ENCODE assay signal across 16 cellular contexts in genomic region chr14:69665596-69665995, GRCh38. TPM values are rescaled to one million over a fixed set of nuclear protein-coding genes. Genes with fewer than 3 reads are reported as not detected.
DNase-seq lines count a peak whose midpoint lies in the region; ATAC-seq and TF ChIP-seq lines count a peak whose summit lies in the region.
"Had no signal": no experiment of that assay in that cellular context is flagged by ENCODE, and none has a peak within 500 bp of the region (broad histone marks: within the 10 kb centered on the region; RNA-seq: fewer than 3 reads in every experiment).

No MANE protein-coding gene starts in this region.

- intact Hi-C loops in gastrocnemius medialis (cut with DNase I; ENCODE audit: low total_unique reads), result no loop called here

- DNase-seq in CD4-positive, CD25-positive, alpha-beta regulatory T cell, result no peak
- DNase-seq in gastrocnemius medialis (no peak), NCI-H82 (lab: John Stamatoyannopoulos, UW) (no peak), NCI-H446 (lab: John Stamatoyannopoulos, UW) (no peak), HAP-1 (ENCODE audit: low spot score in 2 of 2) (no peak), COR-L47 (lab: John Stamatoyannopoulos, UW) (no peak)
- DNase-seq: NCI-H1048; NCI-H526; stimulated activated CD4-positive, alpha-beta T cell treated with anti-CD3 and anti-CD28 coated beads, Interleukin-2, amount 100 ng/mL, for 24 hours had no signal

- H3K4me1 ChIP-seq in CD4-positive, CD25-positive, alpha-beta regulatory T cell (ENCODE audit: control insufficient read depth, insufficient read depth, low read length, poor library complexity, severe bottlenecking), result peaks cover 54% of the 10 kb centered on the region
- H3K4me1 ChIP-seq in gastroesophageal sphincter (peaks cover 17 to 95% (median 73%) of the 10 kb centered on the region in 3 donors), gastrocnemius medialis (peaks cover 78 to 79% of the 10 kb centered on the region in 2 donors), HAP-1 (peaks cover 22% of the 10 kb centered on the region)

- TF ChIP-seq CTCF in gastroesophageal sphincter (IDR thresholded peaks at IDR 0.05) (no peak), gastrocnemius medialis (IDR thresholded peaks at IDR 0.05 in 4 of 5, conservative IDR thresholded peaks at IDR 0.05 in 1 of 5) (no peak)

- in situ Hi-C loops in gastrocnemius medialis (cut with MboI; ENCODE audit: low sequenced_read_pairs in 4 of 4) (no loop called here), HAP-1 (cut with MboI; ENCODE audit: low sequenced_read_pairs) (no loop called here)

- peaks cover 27% of the 10 kb centered on the region for H3K36me3 Mint-ChIP-seq in CD4-positive, CD25-positive, alpha-beta regulatory T cell
- H3K36me3 Mint-ChIP-seq in IgD-negative memory B cell, result peaks cover 7% of the 10 kb centered on the region
- H3K36me3 Mint-ChIP-seq: WTC11 had no signal

- no peak overlapping the region for H3K4me3 ChIP-seq in CD4-positive, CD25-positive, alpha-beta regulatory T cell (ENCODE audit: low read depth, low read length)
- H3K4me3 ChIP-seq in gastroesophageal sphincter (no peak overlapping the region), gastrocnemius medialis (no peak overlapping the region), HAP-1 (no peak overlapping the region)
- H3K4me3 ChIP-seq: SJSA1 had no signal

- peaks cover 9% of the 10 kb centered on the region for H3K36me3 ChIP-seq in CD4-positive, CD25-positive, alpha-beta regulatory T cell (ENCODE audit: control insufficient read depth, insufficient read depth, low read length)
- H3K36me3 ChIP-seq in gastroesophageal sphincter (no peaks in the 10 kb centered on the region), gastrocnemius medialis (no peaks in the 10 kb centered on the region), HAP-1 (replicated peaks) (no peaks in the 10 kb centered on the region)
- H3K36me3 ChIP-seq: SJSA1 had no signal

- peaks cover 4% of the 10 kb centered on the region for H3K27me3 Mint-ChIP-seq in CD4-positive, CD25-positive, alpha-beta regulatory T cell
- peaks cover 3% of the 10 kb centered on the region for H3K27me3 Mint-ChIP-seq in IgD-negative memory B cell

- peak overlapping the region; percentile 76 to 84 (median 83) for H3K27ac Mint-ChIP-seq in CD4-positive, CD25-positive, alpha-beta regulatory T cell
- H3K27ac Mint-ChIP-seq in IgD-negative memory B cell, result peak overlapping the region; percentile 5 to 89 (median 71)
- H3K27ac Mint-ChIP-seq: WTC11 had no signal

- peaks cover 31 to 94% (median 79%) of the 10 kb centered on the region in 4 donors for H3K4me1 Mint-ChIP-seq in CD4-positive, CD25-positive, alpha-beta regulatory T cell
- peaks cover 65 to 78% (median 65%) of the 10 kb centered on the region in 3 donors for H3K4me1 Mint-ChIP-seq in IgD-negative memory B cell

- no peak for TF ChIP-seq POLR2A in gastroesophageal sphincter (IDR thresholded peaks at IDR 0.05)
- no peak for TF ChIP-seq POLR2A in gastrocnemius medialis (IDR thresholded peaks at IDR 0.05)

- H3K9me3 Mint-ChIP-seq in CD4-positive, CD25-positive, alpha-beta regulatory T cell, result peaks cover 0 to 6% (median 3%) of the 10 kb centered on the region in 7 donors
- H3K9me3 Mint-ChIP-seq in IgD-negative memory B cell, result peaks cover 0 to 2% (median 2%) of the 10 kb centered on the region in 3 donors
- H3K9me3 Mint-ChIP-seq: neural crest cell; stimulated activated effector memory CD8-positive, alpha-beta T cell treated with anti-CD3 and anti-CD28 coated beads, Interleukin-12 subunit alpha, Interleukin-12 subunit beta, amount 100 ng/mL, for 72 hours; WTC11 had no signal

- H3K9me3 ChIP-seq in CD4-positive, CD25-positive, alpha-beta regulatory T cell (ENCODE audit: control insufficient read depth in 2 of 2, low read length in 2 of 2), result no peaks in the 10 kb centered on the region
- H3K9me3 ChIP-seq in gastroesophageal sphincter (no peaks in the 10 kb centered on the region), gastrocnemius medialis (no peaks in the 10 kb centered on the region), HAP-1 (no peaks in the 10 kb centered on the region)
- H3K9me3 ChIP-seq: Caco-2, SJSA1 had no signal

- H3K4me3 Mint-ChIP-seq in CD4-positive, CD25-positive, alpha-beta regulatory T cell, result peak overlapping the region in 1 of 4 donors; percentile 74
- H3K4me3 Mint-ChIP-seq in IgD-negative memory B cell, result peak overlapping the region in 3 of 4 donors; percentile 12 to 76 (median 63)
- H3K4me3 Mint-ChIP-seq: neural crest cell, WTC11 had no signal

- TF ChIP-seq EP300 in gastroesophageal sphincter (IDR thresholded peaks at IDR 0.05), result no peak

- ATAC-seq in CD4-positive, CD25-positive, alpha-beta regulatory T cell (ENCODE audit: low read depth in 2 of 2), result no peak
- ATAC-seq in gastroesophageal sphincter (peak; percentile 22), gastrocnemius medialis (no peak)
- ATAC-seq: stimulated activated effector memory CD8-positive, alpha-beta T cell treated with anti-CD3 and anti-CD28 coated beads, Interleukin-12 subunit alpha, Interleukin-12 subunit beta, amount 100 ng/mL, for 72 hours; WTC11 had no signal

- H3K27ac ChIP-seq in CD4-positive, CD25-positive, alpha-beta regulatory T cell (ENCODE audit: insufficient read depth, low read length, poor library complexity, severe bottlenecking), result no peak overlapping the region
- H3K27ac ChIP-seq in gastroesophageal sphincter, result peak overlapping the region; percentile 68 to 77 (median 76)
- H3K27ac ChIP-seq in gastrocnemius medialis, result peak overlapping the region; percentile 59 to 66 (median 64)

- WGBS in gastroesophageal sphincter (ENCODE audit: low coverage in 1 of 2), 2 donors, result 71 to 75% methylated on average over 1 of the region's 1 CpG

- H3K27me3 ChIP-seq in CD4-positive, CD25-positive, alpha-beta regulatory T cell (ENCODE audit: control insufficient read depth, insufficient read depth, low read length), result no peaks in the 10 kb centered on the region
- H3K27me3 ChIP-seq in gastroesophageal sphincter (no peaks in the 10 kb centered on the region), gastrocnemius medialis (no peaks in the 10 kb centered on the region), HAP-1 (ENCODE audit: low read depth) (no peaks in the 10 kb centered on the region)
- H3K27me3 ChIP-seq: SJSA1 had no signal

RNA-seq across cellular contexts. Expression of gene SUSD6, which starts 54.2 kb away (rescaled TPM):
- total RNA-seq in CD4-positive, CD25-positive, alpha-beta regulatory T cell, result 101 TPM
- polyA plus RNA-seq in CD4-positive, CD25-positive, alpha-beta regulatory T cell, result 10 to 100 TPM in 1 of 4 donors, 1 to 10 TPM in 3; 7.7 to 15.2 (median 9.0) TPM
- polyA plus RNA-seq in IgD-negative memory B cell, result 14.3 TPM
- total RNA-seq in gastroesophageal sphincter (10 to 100 TPM; 24.4 to 40.6 (median 38.5) TPM), gastrocnemius medialis (10 to 100 TPM; 11.9 to 26.3 (median 16.2) TPM)
